17 cellular contexts compared by ENCODE assay signal in the genomic region with DNA sequence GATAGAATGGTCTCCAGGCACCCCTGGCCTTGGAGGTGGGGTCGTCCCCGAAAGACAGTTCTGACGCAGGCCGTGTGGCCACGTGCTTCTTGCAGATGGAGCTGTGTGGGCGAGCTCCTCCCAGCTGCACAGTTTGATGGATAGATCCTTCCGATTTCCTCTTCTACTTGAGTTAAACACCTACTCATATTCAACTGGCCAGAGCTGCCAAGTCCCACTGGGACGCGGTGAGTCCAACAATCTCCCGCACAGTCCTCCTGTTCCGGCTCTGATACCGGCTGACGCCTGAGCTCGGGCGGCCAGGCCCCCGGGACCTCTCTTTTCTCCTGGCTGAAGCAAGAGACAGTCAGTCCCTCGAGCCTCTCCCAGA. TPM values are rescaled to one million over a fixed set of nuclear protein-coding genes. Genes with fewer than 3 reads are reported as not detected.
DNase-seq lines count a peak whose midpoint lies in the region; ATAC-seq and TF ChIP-seq lines count a peak whose summit lies in the region.
"Had no signal": no experiment of that assay in that cellular context is flagged by ENCODE, and none has a peak within 500 bp of the region (broad histone marks: within the 10 kb centered on the region; RNA-seq: fewer than 3 reads in every experiment).

No MANE protein-coding gene starts in this region.

- H3K27ac ChIP-seq in coronary artery (no peak overlapping the region), mesenchymal stem cell (ENCODE audit: low read length, poor library complexity, severe bottlenecking) (no peak overlapping the region), spleen (no peak overlapping the region)
- H3K27ac ChIP-seq: esophagus squamous epithelium, SJCRH30 had no signal

- TF ChIP-seq POLR2A in spleen (IDR thresholded peaks at IDR 0.05) = no peak

- no peak overlapping the region for H3K4me2 ChIP-seq in mesenchymal stem cell (ENCODE audit: low read length, poor library complexity, severe bottlenecking)

- WGBS in mesenchymal stem cell = 61% methylated on average over 17 of the region's 17 CpGs
- WGBS in spleen, 5 donors = 46 to 73% (median 50%) methylated on average over 17 of the region's 17 CpGs

- no peak overlapping the region for H2AFZ ChIP-seq in mesenchymal stem cell (ENCODE audit: low read depth, low read length)

- H3K14ac ChIP-seq in mesenchymal stem cell (ENCODE audit: low read length in 2 of 2) = no peak overlapping the region

- no peak overlapping the region for H4K8ac ChIP-seq in mesenchymal stem cell (ENCODE audit: low read length)

- TF ChIP-seq CTCF in coronary artery (IDR thresholded peaks at IDR 0.05) = no peak
- no peak for TF ChIP-seq CTCF in spleen (IDR thresholded peaks at IDR 0.05 in 8 of 11, conservative IDR thresholded peaks at IDR 0.05 in 3 of 11)

- H2BK15ac ChIP-seq in mesenchymal stem cell (ENCODE audit: low read depth, poor library complexity, severe bottlenecking) = no peak overlapping the region

- H3K9me3 ChIP-seq in mesenchymal stem cell (ENCODE audit: control insufficient read depth, low read length) = no peaks in the 10 kb centered on the region
- peaks cover 0 to 14% (median 0%) of the 10 kb centered on the region in 8 donors for H3K9me3 ChIP-seq in spleen
- H3K9me3 ChIP-seq: esophagus squamous epithelium, SJCRH30 had no signal

- H3K79me1 ChIP-seq in mesenchymal stem cell (replicated peaks; ENCODE audit: low read length, poor library complexity, severe bottlenecking) = no peaks in the 10 kb centered on the region

- H2AK5ac ChIP-seq in mesenchymal stem cell (ENCODE audit: low read length, severe bottlenecking) = no peak overlapping the region

- ATAC-seq in GM18868 (IDR thresholded peaks at IDR 0.05; ENCODE audit: unreplicated experiment) (no peak), GM18861 (IDR thresholded peaks at IDR 0.05; ENCODE audit: unreplicated experiment) (no peak)

- H3K9ac ChIP-seq in mesenchymal stem cell (ENCODE audit: low read length) = peak overlapping the region; percentile 46

- no peak overlapping the region for H2BK5ac ChIP-seq in mesenchymal stem cell (ENCODE audit: low read depth, low read length, poor library complexity, severe bottlenecking)

- H3K36me3 ChIP-seq in mesenchymal stem cell (ENCODE audit: control insufficient read depth in 1 of 2, insufficient read depth in 2 of 2, low read depth in 1 of 2, low read length in 2 of 2) (no peaks in the 10 kb centered on the region), spleen (no peaks in the 10 kb centered on the region)
- H3K36me3 ChIP-seq: esophagus squamous epithelium, SJCRH30 had no signal

- H3K23ac ChIP-seq in mesenchymal stem cell (ENCODE audit: low read length in 2 of 2) = no peak overlapping the region

- peaks cover 2 to 19% of the 10 kb centered on the region in 2 experiments for H3K27me3 ChIP-seq in mesenchymal stem cell (ENCODE audit: control insufficient read depth in 1 of 2, insufficient read depth in 1 of 2, low read length in 2 of 2)
- peaks cover 0 to 7% (median 0%) of the 10 kb centered on the region in 7 donors for H3K27me3 ChIP-seq in spleen (replicated peaks in 1 of 7)
- H3K27me3 ChIP-seq: dorsolateral prefrontal cortex, SJCRH30 had no signal

- H2BK12ac ChIP-seq in mesenchymal stem cell (ENCODE audit: low read length in 2 of 2) = no peak overlapping the region

- H3K4me3 ChIP-seq in coronary artery (peak overlapping the region; percentile 29), mesenchymal stem cell (ENCODE audit: insufficient read depth in 1 of 2, low read depth in 1 of 2, low read length in 2 of 2) (peak overlapping the region in 1 of 2 experiments; percentile 33), spleen (no peak overlapping the region)
- H3K4me3 ChIP-seq: SJCRH30 had no signal

- DNase-seq in NCI-H2029 (lab: John Stamatoyannopoulos, UW) (peak; percentile 67), coronary artery (ENCODE audit: low spot score) (no peak), mesenchymal stem cell (no peak), spleen (peak; percentile 69), NCI-H1694 treated with DMSO at 0.1 percent for 48 hours (lab: John Stamatoyannopoulos, UW) (no peak)
- DNase-seq: activated CD4-positive, alpha-beta T cell treated with anti-CD3 and anti-CD28 coated beads for 4 hours; activated naive CD4-positive, alpha-beta T cell treated with anti-CD3 and anti-CD28 coated beads, Interleukin-2, amount 10 ng/mL, durations not matched to agents 7 days and 5 days; Caco-2; esophagus squamous epithelium; hypothalamus; kidney glomerular epithelial cell; NCI-H1048; SJCRH30 had no signal

- no peak overlapping the region for H3K18ac ChIP-seq in mesenchymal stem cell (ENCODE audit: low read depth in 1 of 2, low read length in 2 of 2)

- no peak overlapping the region for H3K4ac ChIP-seq in mesenchymal stem cell (ENCODE audit: low read depth in 1 of 2, low read length in 2 of 2)

- intact Hi-C loops in spleen (cut with DNase I; ENCODE audit: low total_unique reads) = no loop called here

- H4K91ac ChIP-seq in mesenchymal stem cell (ENCODE audit: low read length) = no peak overlapping the region

- H3K4me1 ChIP-seq in mesenchymal stem cell (ENCODE audit: control insufficient read depth, insufficient read depth, low read depth, low read length) = no peaks in the 10 kb centered on the region
- peaks cover 0 to 9% (median 0%) of the 10 kb centered on the region in 6 donors for H3K4me1 ChIP-seq in spleen
- H3K4me1 ChIP-seq: SJCRH30 had no signal

- no peak overlapping the region for H2BK120ac ChIP-seq in mesenchymal stem cell (ENCODE audit: low read depth, low read length)

RNA-seq across cellular contexts. Expression of a gene that starts 57.9 kb away (rescaled TPM):
- not detected for polyA plus RNA-seq in mesenchymal stem cell (2013, experiment 1 of 2)
- polyA plus RNA-seq in mesenchymal stem cell (2013, experiment 2 of 2) = 0.03 TPM
- total RNA-seq in spleen = not detected
- polyA plus RNA-seq in spleen = under 1 TPM in 2 of 3 donors, not detected in 1; 0.04 to 0.09 TPM
- total RNA-seq: NCI-H460, SJCRH30 had no signal

Comparison
In these comparisons a context has a peak if more than half of its experiments do, and no peak if none do; other contexts are left out.
1. DNase-seq: peak in NCI-H2029 (single experiment) and spleen (single experiment); none in coronary artery (single experiment), mesenchymal stem cell (single experiment) and NCI-H1694 treated with DMSO at 0.1 percent for 48 hours (single experiment).